ENCODE assay signal across 1 cellular context in genomic region chrX:627510-627964, GRCh38.
TF ChIP-seq lines count a peak whose summit lies in the region.

No MANE protein-coding gene starts in this region.

TF ChIP-seq in GM12878, 131 proteins besides CTCF, POLR2A, EP300 and RAD21 (continued from another document):
- no peak for TF ChIP-seq CUX1 (IDR thresholded peaks at IDR 0.05; ENCODE audit: insufficient replicate concordance, low read depth, low read length)
TF ChIP-seq in GM12878: peak in this region for 1.
